ENCODE assay signal across 16 cellular contexts in the genomic region with DNA sequence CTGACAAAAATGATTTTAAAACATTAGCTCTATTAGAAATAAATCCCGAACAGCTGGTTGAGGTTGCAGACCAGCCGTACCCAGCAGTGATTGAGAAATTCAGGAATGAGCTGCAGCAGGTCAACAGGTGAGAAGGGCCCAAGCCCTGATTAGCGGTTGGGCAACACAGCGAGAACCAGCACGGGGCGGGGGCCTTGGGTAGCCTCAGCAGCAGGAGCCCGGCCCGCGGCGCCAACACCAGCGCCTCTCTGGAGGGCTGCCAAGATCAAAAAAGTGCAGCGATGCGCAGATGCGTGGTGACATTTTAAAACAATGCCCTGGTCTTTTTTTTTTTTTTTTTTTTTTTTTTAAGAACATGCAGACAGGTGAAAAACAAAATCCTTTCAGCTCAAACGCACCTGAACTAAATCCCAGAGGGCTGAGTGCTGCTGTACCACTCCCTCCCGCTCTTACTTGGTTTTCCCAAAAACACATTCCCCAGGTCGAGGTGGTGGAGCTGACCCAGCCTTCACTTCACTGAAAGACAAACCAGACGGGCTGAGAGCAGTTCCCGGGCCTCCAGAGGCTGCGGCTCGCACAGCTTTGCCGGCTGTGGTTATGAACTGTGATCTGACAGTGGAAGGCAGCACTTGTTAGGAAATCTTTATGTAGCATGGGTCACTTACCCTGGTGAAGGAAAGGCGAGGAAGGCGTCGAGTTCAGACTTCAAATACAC.
A peak's percentile ranks its signal among the peaks of the same experiment; 100 is the strongest.
DNase-seq lines count a peak whose midpoint lies in the region; ATAC-seq lines count a peak whose summit lies in the region.
"Had no signal": no experiment of that assay in that cellular context is flagged by ENCODE, and none has a peak within 500 bp of the region (broad histone marks: within the 10 kb centered on the region; RNA-seq: fewer than 3 reads in every experiment).

No MANE protein-coding gene starts in this region.

- peak; percentile 46 for DNase-seq in DMS79 (lab: John Stamatoyannopoulos, UW)
- DNase-seq in NCI-H1417 treated with DMSO at 0.1 percent for 48 hours (lab: John Stamatoyannopoulos, UW), result peak; percentile 63
- DNase-seq in NCI-H748 (lab: John Stamatoyannopoulos, UW; ENCODE audit: unreplicated experiment), result peak; percentile 91
- DNase-seq in non-pigmented ciliary epithelial cell (ENCODE audit: low read depth), result peak; percentile 2
- DNase-seq in D341Med (ENCODE audit: low spot score), result no peak
- DNase-seq in MV-4-11 (lab: John Stamatoyannopoulos, UW), result no peak
- DNase-seq: activated CD4-positive, alpha-beta T cell treated with anti-CD3 and anti-CD28 coated beads, Interleukin-2, amount 50 U/mL, for 4 hours; activated T-cell treated with anti-CD3 and anti-CD28 coated beads, Interleukin-2, amount 50 U/mL, for 48 hours; dorsolateral prefrontal cortex; heart right ventricle; islet precursor cell; mesenchymal stem cell; natural killer cell; PC-9 had no signal

- ATAC-seq in HG03354 (IDR thresholded peaks at IDR 0.05; ENCODE audit: poor library complexity, severe bottlenecking, unreplicated experiment), result no peak
- no peak for ATAC-seq in GM19452 (IDR thresholded peaks at IDR 0.05; ENCODE audit: unreplicated experiment)
- ATAC-seq: heart right ventricle, natural killer cell had no signal

Comparison
In these comparisons a context has a peak if more than half of its experiments do, and no peak if none do; other contexts are left out.
1. DNase-seq: peak in DMS79 (single experiment), NCI-H1417 treated with DMSO at 0.1 percent for 48 hours (single experiment), NCI-H748 (single experiment) and non-pigmented ciliary epithelial cell (single experiment); none in D341Med (single experiment) and MV-4-11 (single experiment).